In the genomic region with DNA sequence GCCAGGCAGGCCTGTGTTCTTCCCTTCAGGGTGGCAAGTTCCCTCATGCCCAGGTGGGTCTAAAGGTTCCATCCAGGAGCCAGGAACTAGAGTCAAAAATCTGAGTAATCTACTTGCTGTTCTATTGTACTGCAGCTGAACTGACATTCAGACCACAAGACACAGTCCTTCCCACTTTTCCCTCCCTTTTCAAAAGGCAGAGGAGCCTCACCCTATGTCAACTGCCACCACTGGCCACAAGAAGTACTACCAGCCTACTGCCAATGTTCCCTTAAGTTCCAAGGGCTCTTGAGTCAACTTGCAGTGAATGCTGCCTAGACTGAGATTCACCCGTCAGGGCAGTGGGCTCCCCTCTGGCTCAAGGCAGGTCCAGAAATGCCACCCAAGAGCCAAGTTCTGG, we compare ENCODE assay signal across 16 cellular contexts.
DNase-seq lines count a peak whose midpoint lies in the region; ATAC-seq and TF ChIP-seq lines count a peak whose summit lies in the region.
"Had no signal": no experiment of that assay in that cellular context is flagged by ENCODE, and none has a peak within 500 bp of the region (broad histone marks: within the 10 kb centered on the region; RNA-seq: fewer than 3 reads in every experiment).

No MANE protein-coding gene starts in this region.

- no peaks in the 10 kb centered on the region for H3K4me1 ChIP-seq in GM23338 (ENCODE audit: insufficient read depth)
- H3K4me1 ChIP-seq in KMS-11 (ENCODE audit: low read depth, poor library complexity, severe bottlenecking) = no peaks in the 10 kb centered on the region
- H3K4me1 ChIP-seq in endodermal cell (ENCODE audit: control insufficient read depth, insufficient read depth, low read length) = no peaks in the 10 kb centered on the region
- no peaks in the 10 kb centered on the region for H3K4me1 ChIP-seq in upper lobe of left lung
- H3K4me1 ChIP-seq: BLaER1 treated with 17β-estradiol and CSF1 and Interleukin-3, amounts not matched to agents 10 nM and 100 nM had no signal

- no peak overlapping the region for H3K4me2 ChIP-seq in GM23338
- H3K4me2 ChIP-seq in KMS-11 = no peak overlapping the region
- H3K4me2 ChIP-seq: BLaER1 treated with 17β-estradiol and CSF1 and Interleukin-3, amounts not matched to agents 10 nM and 100 nM; PC-9; SK-N-SH had no signal

- H3K27me3 ChIP-seq in GM23338 (ENCODE audit: insufficient read depth) (no peaks in the 10 kb centered on the region), KMS-11 (ENCODE audit: insufficient read depth, low read depth) (no peaks in the 10 kb centered on the region), endodermal cell (ENCODE audit: control insufficient read depth, insufficient read depth, low read length, poor library complexity, severe bottlenecking) (no peaks in the 10 kb centered on the region), upper lobe of left lung (no peaks in the 10 kb centered on the region)

- H3K27ac ChIP-seq in GM23338 (ENCODE audit: low read depth) (no peak overlapping the region), KMS-11 (no peak overlapping the region), endodermal cell (ENCODE audit: low read depth, low read length) (no peak overlapping the region), upper lobe of left lung (no peak overlapping the region)
- H3K27ac ChIP-seq: BLaER1 treated with 17β-estradiol and CSF1 and Interleukin-3, amounts not matched to agents 10 nM and 100 nM; PC-9 had no signal

- H3K4me3 Mint-ChIP-seq in GM23338 = no peak overlapping the region
- H3K4me3 Mint-ChIP-seq in endodermal cell = no peak overlapping the region

- H3K79me2 ChIP-seq in GM23338 (replicated peaks; ENCODE audit: insufficient read depth) (no peaks in the 10 kb centered on the region), KMS-11 (ENCODE audit: insufficient read depth, low read depth) (no peaks in the 10 kb centered on the region)

- H2AFZ ChIP-seq in GM23338 (no peak overlapping the region), KMS-11 (ENCODE audit: low read depth) (no peak overlapping the region)
- H2AFZ ChIP-seq: PC-9 had no signal

- H3K9ac ChIP-seq in KMS-11 (no peak overlapping the region), endodermal cell (ENCODE audit: extremely low read depth, low read length, poor library complexity, severe bottlenecking) (no peak overlapping the region)
- H3K9ac ChIP-seq: BLaER1 treated with 17β-estradiol and CSF1 and Interleukin-3, amounts not matched to agents 10 nM and 100 nM; SK-N-SH had no signal

- H3K4me3 ChIP-seq in GM23338 (no peak overlapping the region), KMS-11 (IDR thresholded peaks at IDR 0.05; ENCODE audit: insufficient read depth, low read depth, low read length) (no peak overlapping the region), endodermal cell (ENCODE audit: low read length) (no peak overlapping the region), upper lobe of left lung (no peak overlapping the region)
- H3K4me3 ChIP-seq: BLaER1 treated with 17β-estradiol and CSF1 and Interleukin-3, amounts not matched to agents 10 nM and 100 nM; PC-9 had no signal

- no peaks in the 10 kb centered on the region for H4K20me1 ChIP-seq in GM23338 (replicated peaks; ENCODE audit: insufficient read depth)
- H4K20me1 ChIP-seq in KMS-11 (ENCODE audit: insufficient read depth) = no peaks in the 10 kb centered on the region
- H4K20me1 ChIP-seq: BLaER1 treated with 17β-estradiol and CSF1 and Interleukin-3, amounts not matched to agents 10 nM and 100 nM had no signal

- no peak overlapping the region for H3K27ac Mint-ChIP-seq in GM23338
- H3K27ac Mint-ChIP-seq in endodermal cell = no peak overlapping the region

- 81% methylated on average over 1 of the region's 1 CpG; no CpG with 5 or more reads in 1 of the 2 experiments for WGBS in endodermal cell (ENCODE audit: insufficient coverage in 1 of 2, insufficient read length in 1 of 2), 2 experiments
- 64 to 100% methylated on average over 1 of the region's 1 CpG for WGBS in upper lobe of left lung, 2 donors

- no peaks in the 10 kb centered on the region for H3K27me3 Mint-ChIP-seq in GM23338 (ENCODE audit: insufficient read depth, low read depth, poor library complexity)
- H3K27me3 Mint-ChIP-seq in endodermal cell (ENCODE audit: insufficient read depth) = no peaks in the 10 kb centered on the region

- TF ChIP-seq EP300 in upper lobe of left lung (IDR thresholded peaks at IDR 0.05) = no peak

- H3K4me1 Mint-ChIP-seq in GM23338 (no peaks in the 10 kb centered on the region), endodermal cell (no peaks in the 10 kb centered on the region)

- no peaks in the 10 kb centered on the region for H3K9me2 ChIP-seq in GM23338 (ENCODE audit: insufficient read depth)
- H3K9me2 ChIP-seq: SK-N-SH had no signal

- no peak for TF ChIP-seq POLR2A in upper lobe of left lung (IDR thresholded peaks at IDR 0.05)

- H3K9me3 ChIP-seq in endodermal cell (ENCODE audit: control insufficient read depth, low read length) (no peaks in the 10 kb centered on the region), upper lobe of left lung (no peaks in the 10 kb centered on the region)
- H3K9me3 ChIP-seq: SK-N-SH had no signal

- DNase-seq in GM23338 (ENCODE audit: low spot score) (peak; percentile 39), endodermal cell (peak; percentile 49), iPS-NIHi7 (ENCODE audit: extremely low spot score) (peak; percentile 35), NCI-H128 (lab: John Stamatoyannopoulos, UW; ENCODE audit: unreplicated experiment) (no peak), upper lobe of left lung (no peak)
- DNase-seq: EL, Karpas-422, NCI-H1436 treated with DMSO at 0.1 percent for 48 hours, NCI-H2081 treated with DMSO at 0.1 percent for 48 hours, NCI-H345, NCI-H69, PC-9, SK-N-SH had no signal

- H3K36me3 Mint-ChIP-seq in GM23338 (ENCODE audit: low read depth) = no peaks in the 10 kb centered on the region
- no peaks in the 10 kb centered on the region for H3K36me3 Mint-ChIP-seq in endodermal cell (ENCODE audit: low read depth)

- peak in 1 of 2 experiments; percentile 11; a peak in 1 of 4 replicates for TF ChIP-seq CTCF in GM23338 (conservative IDR thresholded peaks at IDR 0.05; ENCODE audit: low read depth in 2 of 2)
- 0 out of 2 replicates have a peak, but pooled peaks have one; percentile 15 for TF ChIP-seq CTCF in KMS-11 (conservative IDR thresholded peaks at IDR 0.05; ENCODE audit: low read depth, low read length)
- peak; percentile 52 for TF ChIP-seq CTCF in endodermal cell (conservative IDR thresholded peaks at IDR 0.05)
- TF ChIP-seq CTCF in upper lobe of left lung (IDR thresholded peaks at IDR 0.05) = no peak

- H3K36me3 ChIP-seq in GM23338 (ENCODE audit: insufficient read depth) (no peaks in the 10 kb centered on the region), KMS-11 (ENCODE audit: insufficient read depth) (no peaks in the 10 kb centered on the region), endodermal cell (ENCODE audit: control insufficient read depth, insufficient read depth, low read length) (no peaks in the 10 kb centered on the region), upper lobe of left lung (no peaks in the 10 kb centered on the region)
- H3K36me3 ChIP-seq: BLaER1 treated with 17β-estradiol and CSF1 and Interleukin-3, amounts not matched to agents 10 nM and 100 nM had no signal

- no peaks in the 10 kb centered on the region for H3K9me3 Mint-ChIP-seq in GM23338
- H3K9me3 Mint-ChIP-seq in endodermal cell = peaks cover 67% of the 10 kb centered on the region

- H3F3A ChIP-seq in GM23338 (replicated peaks; ENCODE audit: low read depth) = no peaks in the 10 kb centered on the region

- peak; percentile 30; the same call in 2 of the 3 replicates for ATAC-seq in GM23338
- ATAC-seq in HG02610 (IDR thresholded peaks at IDR 0.05; ENCODE audit: unreplicated experiment) = no peak
- no peak for ATAC-seq in upper lobe of left lung (ENCODE audit: low FRiP score in 2 of 2)

TF ChIP-seq in GM23338, 12 proteins besides CTCF, POLR2A, EP300 and RAD21 (continues in another document):
- TF ChIP-seq NANOG (IDR thresholded peaks at IDR 0.05; ENCODE audit: borderline replicate concordance) = no peak
- TF ChIP-seq STAT1 (IDR thresholded peaks at IDR 0.05; ENCODE audit: unreplicated experiment) = no peak

Comparison
In these comparisons a context has a peak if more than half of its experiments do, and no peak if none do; other contexts are left out.
1. DNase-seq: peak in GM23338 (single experiment), endodermal cell (single experiment) and iPS-NIHi7 (single experiment); none in NCI-H128 (single experiment) and upper lobe of left lung (0 of 2).
2. CTCF ChIP-seq: peak in KMS-11 (single experiment) and endodermal cell (single experiment); none in upper lobe of left lung (0 of 6).